In the genomic region with DNA sequence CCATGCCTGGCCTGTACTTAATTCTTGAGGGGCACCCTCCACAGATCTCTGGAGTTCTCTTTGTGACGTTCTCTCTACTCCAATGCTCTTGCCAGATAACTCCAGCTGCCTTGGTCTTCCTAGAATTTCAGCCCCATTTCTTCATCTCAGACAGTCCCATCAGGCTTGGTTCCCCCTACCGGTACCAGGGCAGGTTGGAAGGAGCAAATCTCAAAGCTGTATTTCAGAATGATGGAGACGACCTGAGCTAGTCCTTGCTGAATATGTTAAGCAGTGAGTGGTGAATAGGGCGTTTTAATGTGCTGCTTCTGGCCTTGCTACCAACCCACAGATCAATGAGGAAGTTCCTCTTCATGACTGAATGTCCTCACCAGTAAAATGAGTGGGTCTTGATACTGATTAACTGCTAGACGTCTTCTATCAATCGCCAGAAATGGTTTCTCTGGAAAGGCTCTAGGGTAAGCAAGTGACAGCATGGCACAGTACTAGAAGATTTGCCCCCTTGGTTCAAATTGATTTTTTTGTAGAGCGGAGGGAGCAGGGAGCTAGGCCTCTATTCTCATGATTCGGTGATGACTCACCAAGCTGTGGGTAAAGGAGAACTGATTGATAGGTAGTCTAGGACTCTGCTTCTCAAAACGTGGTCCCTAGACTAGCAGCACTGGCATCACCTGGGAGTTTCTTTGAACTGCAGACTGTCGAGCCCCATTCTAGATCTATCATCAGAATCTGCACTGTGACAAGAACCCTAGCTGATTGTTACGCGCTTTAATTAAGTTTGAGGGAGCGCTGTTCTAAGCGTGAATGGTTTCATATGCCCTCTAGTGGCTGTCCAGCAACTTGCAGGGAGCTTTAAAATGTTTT, we compare ENCODE assay signal across 8 cellular contexts.
A peak's percentile ranks its signal among the peaks of the same experiment; 100 is the strongest.
DNase-seq lines count a peak whose midpoint lies in the region; ATAC-seq and TF ChIP-seq lines count a peak whose summit lies in the region.

No MANE protein-coding gene starts in this region.

- peaks cover 11% of the 10 kb centered on the region for H3K27me3 Mint-ChIP-seq in activated naive CD4-positive, alpha-beta T cell treated with anti-CD3 and anti-CD28 coated beads for 36 hours (ENCODE audit: low read depth)

- H3K36me3 Mint-ChIP-seq in activated naive CD4-positive, alpha-beta T cell treated with anti-CD3 and anti-CD28 coated beads for 36 hours (ENCODE audit: low read depth), result no peaks in the 10 kb centered on the region

- H3K27me3 ChIP-seq in cardiac muscle cell, result no peaks in the 10 kb centered on the region

- no peaks in the 10 kb centered on the region for H3K4me1 ChIP-seq in cardiac muscle cell (ENCODE audit: low read depth)

- H3K4me1 Mint-ChIP-seq in activated naive CD4-positive, alpha-beta T cell treated with anti-CD3 and anti-CD28 coated beads for 36 hours (ENCODE audit: low read depth), result peaks cover 5% of the 10 kb centered on the region

- ATAC-seq in HG03432 (IDR thresholded peaks at IDR 0.05; ENCODE audit: unreplicated experiment), result peak; percentile 64
- no peak for ATAC-seq in GM18873 (IDR thresholded peaks at IDR 0.05; ENCODE audit: low FRiP score, unreplicated experiment)

- no peaks in the 10 kb centered on the region for H3K9me3 Mint-ChIP-seq in activated naive CD4-positive, alpha-beta T cell treated with anti-CD3 and anti-CD28 coated beads for 36 hours

- H3K9me3 ChIP-seq in cardiac muscle cell (ENCODE audit: low read depth), result no peaks in the 10 kb centered on the region

- peak; percentile 91 for TF ChIP-seq CTCF in RWPE1 (conservative IDR thresholded peaks at IDR 0.05; ENCODE audit: low read depth)
- peak; percentile 96 for TF ChIP-seq CTCF in cardiac muscle cell (IDR thresholded peaks at IDR 0.05; ENCODE audit: low read depth, low read length)

- H3K27ac ChIP-seq in RWPE1, result no peak overlapping the region
- no peak overlapping the region for H3K27ac ChIP-seq in cardiac muscle cell

- DNase-seq in SHP77 (lab: John Stamatoyannopoulos, UW), result peak; percentile 9 to 23
- no peak for DNase-seq in SHP77 treated with DMSO at 0.1 percent for 48 hours (lab: John Stamatoyannopoulos, UW)
- peak; percentile 62 for DNase-seq in RWPE1 (ENCODE audit: low spot score)
- DNase-seq in activated naive CD4-positive, alpha-beta T cell treated with anti-CD3 and anti-CD28 coated beads for 36 hours, result peak; percentile 62
- peak; percentile 59 to 72 for DNase-seq in cardiac muscle cell (ENCODE audit: low read depth in 1 of 2, low spot score in 1 of 2)
- DNase-seq in putamen (ENCODE audit: low spot score), result peak; percentile 60

- H3K27ac Mint-ChIP-seq in activated naive CD4-positive, alpha-beta T cell treated with anti-CD3 and anti-CD28 coated beads for 36 hours, result no peak overlapping the region

- CTCF ChIA-PET in RWPE1 (lab: Yijun Ruan, JAX), result interaction anchor here (0.5 to 2.1 kb wide), 20 partner anchors 8 to 1096 kb away, joined by 3 to 19 read pairs (median 3); no protein-coding TSS in a partner anchor
- CTCF ChIA-PET in activated naive CD4-positive, alpha-beta T cell treated with anti-CD3 and anti-CD28 coated beads for 36 hours (lab: Charles Lee), result interaction anchor here (0.6 to 4.2 kb wide), 44 partner anchors 9 to 470 kb away, joined by 3 to 77 read pairs (median 4); partner anchors contain the start of gene CCR4

- no peak overlapping the region for H3K4me3 Mint-ChIP-seq in activated naive CD4-positive, alpha-beta T cell treated with anti-CD3 and anti-CD28 coated beads for 36 hours

- peaks cover 9% of the 10 kb centered on the region for H3K36me3 ChIP-seq in cardiac muscle cell

- POLR2A ChIA-PET in RWPE1 (lab: Yijun Ruan, JAX; ENCODE audit: low non-redundant PET), result no interaction called here

- H3K4me3 ChIP-seq in cardiac muscle cell, result no peak overlapping the region

- intact Hi-C loops in activated naive CD4-positive, alpha-beta T cell treated with anti-CD3 and anti-CD28 coated beads for 36 hours (cut with micrococcal nuclease), result loop anchor here (1.0 to 5.0 kb wide), 4 partner anchors 241 to 425 kb away; no protein-coding TSS in a partner anchor
